ENCODE assay signal across 8 cellular contexts in the genomic region with DNA sequence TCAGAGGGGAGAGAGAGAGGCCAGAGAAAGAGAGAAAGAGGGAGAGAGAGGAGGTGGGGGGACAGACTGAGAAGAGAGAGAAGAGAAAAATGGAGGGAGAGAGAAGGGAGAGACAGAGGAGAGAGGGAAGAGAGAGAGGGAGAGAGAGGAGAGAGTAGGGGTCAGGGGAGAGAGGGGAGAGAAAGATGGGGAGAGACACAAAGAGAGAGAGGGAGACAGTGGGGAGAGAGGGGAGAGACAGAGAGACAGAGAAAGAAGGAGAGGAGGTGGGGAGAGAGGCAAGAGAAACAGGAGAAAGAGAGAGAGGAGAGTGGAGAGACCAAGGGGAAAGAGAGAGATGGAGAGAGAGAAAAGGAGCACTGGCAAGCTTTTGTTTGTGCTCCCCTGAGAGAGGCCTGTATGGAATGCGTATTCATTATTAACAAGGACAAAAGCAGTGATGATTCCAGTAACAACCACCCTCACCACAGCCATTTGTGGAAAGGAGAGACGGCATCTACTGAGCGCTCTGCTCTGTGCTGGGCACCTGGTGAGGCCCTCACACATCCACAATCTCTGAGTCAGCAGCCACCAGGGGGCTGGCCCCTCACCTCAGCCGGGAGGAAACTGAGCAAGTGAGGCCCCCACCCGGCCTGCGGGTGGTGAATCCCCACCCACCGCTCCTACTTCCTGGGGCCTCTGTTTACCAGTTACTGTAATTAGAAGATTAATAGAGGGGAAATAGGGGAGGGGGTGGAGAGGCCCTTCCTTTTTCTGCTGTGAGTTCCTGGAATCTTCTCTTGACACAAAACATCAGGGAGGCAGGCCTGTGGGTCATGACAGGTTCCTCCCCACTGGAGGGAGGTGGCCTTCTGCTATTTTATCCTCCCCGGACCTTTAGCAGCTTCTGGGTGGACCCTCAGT. TPM values are rescaled to one million over a fixed set of nuclear protein-coding genes. Genes with fewer than 3 reads are reported as not detected.
DNase-seq lines count a peak whose midpoint lies in the region; ATAC-seq and TF ChIP-seq lines count a peak whose summit lies in the region.

No MANE protein-coding gene starts in this region.

- no peaks in the 10 kb centered on the region for H3K79me2 ChIP-seq in DOHH2 (ENCODE audit: control insufficient read depth, low read length)
- no peaks in the 10 kb centered on the region for H3K79me2 ChIP-seq in OCI-LY7 (ENCODE audit: insufficient read depth, low read depth, low read length)

- WGBS in urinary bladder, result 24% methylated on average over 8 of the region's 8 CpGs

- POLR2A ChIA-PET in OCI-LY7 (lab: Charles Lee), result interaction anchor here (0.7 to 2.3 kb wide), 9 partner anchors 9 to 163 kb away, joined by 3 to 8 read pairs (median 4); no protein-coding TSS in a partner anchor

- no peaks in the 10 kb centered on the region for H3K9me2 ChIP-seq in DOHH2 (replicated peaks; ENCODE audit: control insufficient read depth, low read length)
- H3K9me2 ChIP-seq in OCI-LY7 (ENCODE audit: insufficient read depth, low read length), result no peaks in the 10 kb centered on the region

- CTCF ChIA-PET in OCI-LY7 (lab: Charles Lee; ENCODE audit: unreplicated experiment), result interaction anchor here (0.6 to 0.9 kb wide), 3 partner anchors 30 to 161 kb away, joined by 3 to 4 read pairs (median 3); no protein-coding TSS in a partner anchor

- DNase-seq in OCI-LY7 (ENCODE audit: low spot score), result peak; percentile 86
- DNase-seq in activated gamma-delta T cell (lab: John Stamatoyannopoulos, UW), result peak; percentile 53
- peak; percentile 72 for DNase-seq in natural killer cell
- DNase-seq in dorsolateral prefrontal cortex, result no peak

- TF ChIP-seq CTCF in DOHH2 (IDR thresholded peaks at IDR 0.05; ENCODE audit: low read depth, low read length, poor library complexity, severe bottlenecking), result peak; percentile 67
- peak; percentile 74 for TF ChIP-seq CTCF in OCI-LY7 (conservative IDR thresholded peaks at IDR 0.05; ENCODE audit: low read length)
- TF ChIP-seq CTCF in natural killer cell (IDR thresholded peaks at IDR 0.05), result peak; percentile 23
- peak in 4 of 56 donors; percentile 6 to 28 (median 18) for TF ChIP-seq CTCF in dorsolateral prefrontal cortex (IDR thresholded peaks at IDR 0.05 in 54 of 56, conservative IDR thresholded peaks at IDR 0.05 in 2 of 56; ENCODE audit: low read depth in 1 of 56, partially characterized antibody in 56 of 56)

- H3F3A ChIP-seq in DOHH2 (ENCODE audit: control insufficient read depth, insufficient read depth), result peaks cover 9% of the 10 kb centered on the region; the same call in 1 of the 2 replicates

- H3K27me3 Mint-ChIP-seq in natural killer cell (ENCODE audit: low read depth in 2 of 2), result no peaks in the 10 kb centered on the region

- peak overlapping the region; percentile 46 for H3K4me3 ChIP-seq in DOHH2 (ENCODE audit: low read length)
- H3K4me3 ChIP-seq in OCI-LY7 (ENCODE audit: low read depth, low read length, poor library complexity, severe bottlenecking), result peak overlapping the region; percentile 12
- H3K4me3 ChIP-seq in urinary bladder (ENCODE audit: low read depth, low read length), result no peak overlapping the region
- H3K4me3 ChIP-seq in dorsolateral prefrontal cortex, result no peak overlapping the region

- H3K36me3 ChIP-seq in DOHH2 (ENCODE audit: control insufficient read depth, low read length) (no peaks in the 10 kb centered on the region), OCI-LY7 (ENCODE audit: insufficient read depth, low read length) (no peaks in the 10 kb centered on the region), urinary bladder (ENCODE audit: insufficient read depth) (no peaks in the 10 kb centered on the region)

- ATAC-seq in natural killer cell (peak; percentile 75 to 80 (median 80)), HG03442 (IDR thresholded peaks at IDR 0.05; ENCODE audit: unreplicated experiment) (no peak), GM18519 (IDR thresholded peaks at IDR 0.05; ENCODE audit: low FRiP score, unreplicated experiment) (no peak)

- peak overlapping the region; percentile 46 for H3K27ac ChIP-seq in DOHH2 (ENCODE audit: low read depth, low read length)
- peak overlapping the region; percentile 40 for H3K27ac ChIP-seq in OCI-LY7 (ENCODE audit: low read depth, low read length, poor library complexity, severe bottlenecking)
- H3K27ac ChIP-seq in urinary bladder (ENCODE audit: low read depth), result peak overlapping the region; percentile 29
- peak overlapping the region in 29 of 59 donors; percentile 3 to 65 (median 37) for H3K27ac ChIP-seq in dorsolateral prefrontal cortex

- no TSS peak for BruUV-seq in OCI-LY7 (replicated peaks; lab: Mats Ljungman, UMichigan)

- no peaks in the 10 kb centered on the region for H4K20me1 ChIP-seq in DOHH2 (ENCODE audit: control insufficient read depth, insufficient read depth, low read depth, low read length)
- H4K20me1 ChIP-seq in OCI-LY7 (ENCODE audit: insufficient read depth, low read length), result no peaks in the 10 kb centered on the region

- no peaks in the 10 kb centered on the region for H3K36me3 Mint-ChIP-seq in natural killer cell

- H3K4me1 ChIP-seq in DOHH2 (ENCODE audit: control insufficient read depth, low read length) (peaks cover 55% of the 10 kb centered on the region), OCI-LY7 (ENCODE audit: insufficient read depth, low read length, poor library complexity, severe bottlenecking) (peaks cover 56% of the 10 kb centered on the region), urinary bladder (ENCODE audit: insufficient read depth) (no peaks in the 10 kb centered on the region)

- peak overlapping the region; percentile 69 for H3K4me2 ChIP-seq in DOHH2 (ENCODE audit: low read length)
- H3K4me2 ChIP-seq in OCI-LY7 (ENCODE audit: low read length), result peak overlapping the region; percentile 57

- H3K4me3 Mint-ChIP-seq in natural killer cell, result peak overlapping the region; percentile 91

- H3K4me1 Mint-ChIP-seq in natural killer cell, result peaks cover 75 to 76% of the 10 kb centered on the region in 2 donors

- no peaks in the 10 kb centered on the region for H3K9me3 Mint-ChIP-seq in natural killer cell

- peak overlapping the region; percentile 90 for H2AFZ ChIP-seq in OCI-LY7 (ENCODE audit: low read length)

- intact Hi-C loops in OCI-LY7 (cut with micrococcal nuclease; ENCODE audit: unreplicated experiment), result no loop called here
- intact Hi-C loops in natural killer cell (cut with micrococcal nuclease), result loop anchor here (1.0 to 2.0 kb wide), 3 partner anchors 14 to 52 kb away; a partner anchor contains a TSS
- intact Hi-C loops in dorsolateral prefrontal cortex (cut with DNase I), result no loop called here

- H3K9me3 ChIP-seq in DOHH2 (ENCODE audit: control insufficient read depth, insufficient read depth, low read length), result no peaks in the 10 kb centered on the region
- H3K9me3 ChIP-seq in OCI-LY7 (ENCODE audit: low read length), result no peaks in the 10 kb centered on the region

- H3K27ac Mint-ChIP-seq in natural killer cell, result peak overlapping the region; percentile 94 to 99

- H3K27me3 ChIP-seq in DOHH2 (ENCODE audit: control insufficient read depth, low read length) (no peaks in the 10 kb centered on the region), dorsolateral prefrontal cortex (peaks cover 0 to 7% (median 0%) of the 10 kb centered on the region in 45 donors)

RNA-seq across cellular contexts. Expression of a gene that starts 14.7 kb away (rescaled TPM):
- 8.7 and 11.8 TPM in 2 replicates for total RNA-seq in OCI-LY7 (2014; rRNA removed; shearing (Covaris generic))
- 4.1 and 5.2 TPM in 2 replicates for total RNA-seq in OCI-LY7 (2022)
- total RNA-seq in natural killer cell, result 100 to 1,000 TPM in 1 of 3 donors, 10 to 100 TPM in 2; 75.3 to 105 (median 76.3) TPM
- 3.3 TPM for total RNA-seq in urinary bladder
- polyA plus RNA-seq in urinary bladder, result 0.29 TPM
- 100 to 1,000 TPM in 119 of 120 experiments, 10 to 100 TPM in 1; 94.5 to 482 (median 304) TPM for total RNA-seq in dorsolateral prefrontal cortex

RNA-seq across cellular contexts. Expression of a gene that starts 21.0 kb away (rescaled TPM):
- 3.2 TPM in 1 of 2 replicates, not detected in the other for total RNA-seq in OCI-LY7 (2014; rRNA removed; shearing (Covaris generic))
- total RNA-seq in OCI-LY7 (2022) (1.3 TPM in 1 of 2 replicates, not detected in the other), natural killer cell (under 1 TPM in 1 of 3 donors, not detected in 2; 0.59 TPM), urinary bladder (not detected), dorsolateral prefrontal cortex (1 to 10 TPM in 3 of 120 experiments, under 1 TPM in 4, not detected in 113; 0.62 to 1.3 (median 0.96) TPM)
- not detected for polyA plus RNA-seq in urinary bladder

RNA-seq across cellular contexts. Expression of a gene that starts 24.9 kb away (rescaled TPM):
- total RNA-seq in OCI-LY7 (2014; rRNA removed; shearing (Covaris generic)), result 0.21 and 0.35 TPM in 2 replicates
- 0.61 TPM in 1 of 2 replicates, not detected in the other for total RNA-seq in OCI-LY7 (2022)
- not detected for total RNA-seq in natural killer cell
- 1.6 TPM for total RNA-seq in urinary bladder
- polyA plus RNA-seq in urinary bladder, result 1.4 TPM
- 1 to 10 TPM in 78 of 120 experiments, under 1 TPM in 27, not detected in 15; 0.47 to 4.9 (median 1.6) TPM for total RNA-seq in dorsolateral prefrontal cortex

RNA-seq across cellular contexts. Expression of a gene that starts 52.8 kb away (rescaled TPM):
- 19.1 and 19.9 TPM in 2 replicates for total RNA-seq in OCI-LY7 (2014; rRNA removed; shearing (Covaris generic))
- total RNA-seq in OCI-LY7 (2022), result 12.5 and 14.4 TPM in 2 replicates
- total RNA-seq in natural killer cell, result 100 to 1,000 TPM; 145 to 206 (median 155) TPM
- total RNA-seq in urinary bladder, result 14.1 TPM
- 27.4 TPM for polyA plus RNA-seq in urinary bladder
- 10 to 100 TPM; 17.2 to 54.7 (median 31.9) TPM for total RNA-seq in dorsolateral prefrontal cortex

Comparison
In these comparisons a context has a peak if more than half of its experiments do, and no peak if none do; other contexts are left out.
1. H3K4me3 ChIP-seq: peak in DOHH2 (single experiment) and OCI-LY7 (single experiment); none in urinary bladder (single experiment) and dorsolateral prefrontal cortex (0 of 59).
2. DNase-seq: peak in OCI-LY7 (single experiment), activated gamma-delta T cell (single experiment) and natural killer cell (single experiment); none in dorsolateral prefrontal cortex (0 of 10).
3. ATAC-seq: peak in natural killer cell (3 of 3); none in HG03442 (single experiment) and GM18519 (single experiment).
4. RNA of a gene that starts 14.7 kb away (total RNA-seq): 94.5 to 482 TPM in dorsolateral prefrontal cortex and 75.3 to 105 TPM in natural killer cell; 4.1 to 11.8 TPM in OCI-LY7 and 3.3 TPM in urinary bladder (single experiment); every median in the first group is over 4 times any median in the second.